In the genomic region with DNA sequence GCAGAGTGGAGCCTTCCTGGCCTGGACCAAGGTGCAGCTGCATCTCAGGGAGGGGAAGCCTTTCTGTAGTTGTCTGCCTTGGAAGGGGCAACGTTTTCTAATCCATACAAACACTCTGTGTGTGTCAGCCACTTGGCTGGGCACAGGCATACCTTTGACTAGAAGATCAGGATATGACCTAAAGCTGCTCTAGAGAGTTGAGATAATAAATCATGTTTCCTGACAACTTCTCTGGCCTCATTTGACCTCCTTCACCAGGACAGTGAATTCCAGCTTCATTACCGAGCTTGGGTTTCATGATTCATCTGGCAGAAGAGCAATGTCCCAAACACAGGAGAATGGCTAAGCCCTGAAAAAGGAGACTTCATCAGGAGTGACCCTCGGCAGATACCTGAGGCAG, we compare ENCODE assay signal across 11 cellular contexts.
DNase-seq lines count a peak whose midpoint lies in the region; TF ChIP-seq lines count a peak whose summit lies in the region.
"Had no signal": no experiment of that assay in that cellular context is flagged by ENCODE, and none has a peak within 500 bp of the region (broad histone marks: within the 10 kb centered on the region; RNA-seq: fewer than 3 reads in every experiment).

No MANE protein-coding gene starts in this region.

- DNase-seq in GM23248 (peak; percentile 84), SK-N-SH (no peak), fibroblast of mammary gland (ENCODE audit: low read depth) (peak; percentile 95), skeletal muscle cell (ENCODE audit: low read depth) (peak; percentile 19), NAMALWA (ENCODE audit: low spot score) (no peak), NCI-H1694 treated with DMSO at 0.1 percent for 48 hours (lab: John Stamatoyannopoulos, UW) (no peak), D341Med (ENCODE audit: low spot score) (no peak), NK-92 (lab: John Stamatoyannopoulos, UW; ENCODE audit: unreplicated experiment) (no peak)
- DNase-seq: activated naive CD8-positive, alpha-beta T cell treated with anti-CD3 and anti-CD28 coated beads, Interleukin-2, amount 50 U/mL, for 24 hours; NCI-H2029; T-helper 9 cell had no signal

- peak overlapping the region; percentile 57 for H3K27ac ChIP-seq in GM23248
- peak overlapping the region; percentile 34 to 80; a peak in 3 of 4 replicates for H3K27ac ChIP-seq in SK-N-SH (ENCODE audit: low read depth in 2 of 2, low read length in 1 of 2)

- H3K4me2 ChIP-seq in GM23248 (ENCODE audit: unreplicated experiment) (peak overlapping the region; percentile 46), SK-N-SH (peak overlapping the region; percentile 58; the same call in 1 of the 2 replicates)

- peak; percentile 16 to 97; a peak in 3 of 4 replicates for TF ChIP-seq EP300 in SK-N-SH (IDR thresholded peaks at IDR 0.05; ENCODE audit: borderline replicate concordance in 1 of 2, low read depth in 1 of 2, low read length in 1 of 2)

- no peak for TF ChIP-seq RAD21 in SK-N-SH (IDR thresholded peaks at IDR 0.05; ENCODE audit: low read length)

- in situ Hi-C loops in GM23248 (cut with MboI): no loop called here

- H3K4me1 ChIP-seq in GM23248 (ENCODE audit: insufficient read depth): peaks cover 20% of the 10 kb centered on the region
- peaks cover 3 to 7% of the 10 kb centered on the region in 2 experiments; a peak in 2 of 4 replicates for H3K4me1 ChIP-seq in SK-N-SH (ENCODE audit: control insufficient read depth in 1 of 2, insufficient read depth in 2 of 2, low read depth in 1 of 2, low read length in 1 of 2)

- H2AFZ ChIP-seq in GM23248 (no peak overlapping the region), SK-N-SH (ENCODE audit: low read depth) (0 out of 2 replicates have a peak overlapping the region, but pooled peaks have one; percentile 3)

- H3K9ac ChIP-seq in GM23248: no peak overlapping the region
- peak overlapping the region; percentile 32; the same call in 1 of the 2 replicates for H3K9ac ChIP-seq in SK-N-SH

- H3K9me3 ChIP-seq in GM23248 (ENCODE audit: low read depth): no peaks in the 10 kb centered on the region
- H3K9me3 ChIP-seq in SK-N-SH: no peaks in the 10 kb centered on the region

- 7 to 9% methylated on average over 3 of the region's 3 CpGs for WGBS in GM23248 (ENCODE audit: low coverage in 1 of 2, low lambda C conversion rate in 2 of 2, missing lambda C conversion rate in 2 of 2), 2 experiments
- WGBS in SK-N-SH (ENCODE audit: low lambda C conversion rate): 4% methylated on average over 3 of the region's 3 CpGs

- CTCF ChIA-PET in SK-N-SH (lab: Yijun Ruan, JAX): no interaction called here

- peak overlapping the region; percentile 17; the same call in 1 of the 2 replicates for H3K4me3 ChIP-seq in GM23248
- no peak overlapping the region for H3K4me3 ChIP-seq in SK-N-SH (ENCODE audit: low read depth in 2 of 2, low read length in 1 of 2)
- H3K4me3 ChIP-seq in fibroblast of mammary gland (ENCODE audit: control insufficient read depth, low read depth, low read length): no peak overlapping the region
- no peak overlapping the region for H3K4me3 ChIP-seq in skeletal muscle cell (ENCODE audit: low read depth, low read length)

- TF ChIP-seq CTCF in SK-N-SH (IDR thresholded peaks at IDR 0.05): no peak
- TF ChIP-seq CTCF in fibroblast of mammary gland (conservative IDR thresholded peaks at IDR 0.05; ENCODE audit: control insufficient read depth, insufficient read depth, low read depth, low read length): no peak

- H3K9me2 ChIP-seq in GM23248 (ENCODE audit: insufficient read depth) (no peaks in the 10 kb centered on the region), SK-N-SH (no peaks in the 10 kb centered on the region)

- H3F3A ChIP-seq in GM23248 (ENCODE audit: insufficient read depth): 0 out of 2 replicates have a peak, but pooled peaks cover 5% of the 10 kb centered on the region
- H3F3A ChIP-seq in SK-N-SH (replicated peaks; ENCODE audit: insufficient read depth): no peaks in the 10 kb centered on the region

- H3K27me3 ChIP-seq in GM23248 (replicated peaks; ENCODE audit: insufficient read depth) (no peaks in the 10 kb centered on the region), SK-N-SH (ENCODE audit: insufficient read depth) (no peaks in the 10 kb centered on the region)

- POLR2A ChIA-PET in SK-N-SH (lab: Yijun Ruan, JAX): no interaction called here

- no peaks in the 10 kb centered on the region for H3K36me3 ChIP-seq in GM23248 (ENCODE audit: low read depth)
- no peaks in the 10 kb centered on the region for H3K36me3 ChIP-seq in SK-N-SH (replicated peaks in 1 of 2; ENCODE audit: control insufficient read depth in 1 of 2, insufficient read depth in 2 of 2, low read length in 1 of 2)

- H4K20me1 ChIP-seq in GM23248 (ENCODE audit: insufficient read depth) (no peaks in the 10 kb centered on the region), SK-N-SH (ENCODE audit: insufficient read depth) (no peaks in the 10 kb centered on the region)

- H3K79me2 ChIP-seq in GM23248 (ENCODE audit: insufficient read depth) (no peaks in the 10 kb centered on the region), SK-N-SH (ENCODE audit: insufficient read depth) (no peaks in the 10 kb centered on the region)

TF ChIP-seq in SK-N-SH, 30 proteins besides CTCF, POLR2A, EP300 and RAD21 (continues in another document):
- no peak for TF ChIP-seq RFX5 (IDR thresholded peaks at IDR 0.05; ENCODE audit: low read length)
- no peak for TF ChIP-seq GATA2 (CRISPR knock-in tag; IDR thresholded peaks at IDR 0.05)
- peak; percentile 93 for TF ChIP-seq JUND (IDR thresholded peaks at IDR 0.05)
- TF ChIP-seq NRF1 (IDR thresholded peaks at IDR 0.05; ENCODE audit: low read depth, low read length): no peak
- TF ChIP-seq CHD2 (IDR thresholded peaks at IDR 0.05; ENCODE audit: low read length, partially characterized antibody): no peak
- TF ChIP-seq, protein P1, sequence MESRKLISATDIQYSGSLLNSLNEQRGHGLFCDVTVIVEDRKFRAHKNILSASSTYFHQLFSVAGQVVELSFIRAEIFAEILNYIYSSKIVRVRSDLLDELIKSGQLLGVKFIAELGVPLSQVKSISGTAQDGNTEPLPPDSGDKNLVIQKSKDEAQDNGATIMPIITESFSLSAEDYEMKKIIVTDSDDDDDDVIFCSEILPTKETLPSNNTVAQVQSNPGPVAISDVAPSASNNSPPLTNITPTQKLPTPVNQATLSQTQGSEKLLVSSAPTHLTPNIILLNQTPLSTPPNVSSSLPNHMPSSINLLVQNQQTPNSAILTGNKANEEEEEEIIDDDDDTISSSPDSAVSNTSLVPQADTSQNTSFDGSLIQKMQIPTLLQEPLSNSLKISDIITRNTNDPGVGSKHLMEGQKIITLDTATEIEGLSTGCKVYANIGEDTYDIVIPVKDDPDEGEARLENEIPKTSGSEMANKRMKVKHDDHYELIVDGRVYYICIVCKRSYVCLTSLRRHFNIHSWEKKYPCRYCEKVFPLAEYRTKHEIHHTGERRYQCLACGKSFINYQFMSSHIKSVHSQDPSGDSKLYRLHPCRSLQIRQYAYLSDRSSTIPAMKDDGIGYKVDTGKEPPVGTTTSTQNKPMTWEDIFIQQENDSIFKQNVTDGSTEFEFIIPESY (IDR thresholded peaks at IDR 0.05; ENCODE audit: borderline replicate concordance, low read depth): 0 out of 2 replicates have a peak, but pooled peaks have one; percentile 66
- TF ChIP-seq TAF1 (IDR thresholded peaks at IDR 0.05; ENCODE audit: borderline replicate concordance, low read depth, low read length): no peak
- peak; percentile 93 for TF ChIP-seq NFIC (IDR thresholded peaks at IDR 0.05; ENCODE audit: borderline replicate concordance)
- TF ChIP-seq, protein P2, sequence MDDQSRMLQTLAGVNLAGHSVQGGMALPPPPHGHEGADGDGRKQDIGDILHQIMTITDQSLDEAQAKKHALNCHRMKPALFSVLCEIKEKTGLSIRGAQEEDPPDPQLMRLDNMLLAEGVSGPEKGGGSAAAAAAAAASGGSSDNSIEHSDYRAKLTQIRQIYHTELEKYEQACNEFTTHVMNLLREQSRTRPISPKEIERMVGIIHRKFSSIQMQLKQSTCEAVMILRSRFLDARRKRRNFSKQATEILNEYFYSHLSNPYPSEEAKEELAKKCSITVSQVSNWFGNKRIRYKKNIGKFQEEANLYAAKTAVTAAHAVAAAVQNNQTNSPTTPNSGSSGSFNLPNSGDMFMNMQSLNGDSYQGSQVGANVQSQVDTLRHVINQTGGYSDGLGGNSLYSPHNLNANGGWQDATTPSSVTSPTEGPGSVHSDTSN (IDR thresholded peaks at IDR 0.05): peak; percentile 98
- TF ChIP-seq SMC3 (IDR thresholded peaks at IDR 0.05; ENCODE audit: low read depth, low read length): no peak
- peak; percentile 91 for TF ChIP-seq TEAD4 (IDR thresholded peaks at IDR 0.05; ENCODE audit: borderline replicate concordance, insufficient read depth)
- peak; percentile 53; the same call in 1 of the 2 replicates for TF ChIP-seq YY1 (IDR thresholded peaks at IDR 0.05; ENCODE audit: low read depth)
- TF ChIP-seq RXRA (IDR thresholded peaks at IDR 0.05; ENCODE audit: borderline replicate concordance, low read depth): peak; percentile 99
- peak; percentile 91 for TF ChIP-seq FOSL2 (IDR thresholded peaks at IDR 0.05; ENCODE audit: borderline replicate concordance, low read depth)
- TF ChIP-seq, protein P3, sequence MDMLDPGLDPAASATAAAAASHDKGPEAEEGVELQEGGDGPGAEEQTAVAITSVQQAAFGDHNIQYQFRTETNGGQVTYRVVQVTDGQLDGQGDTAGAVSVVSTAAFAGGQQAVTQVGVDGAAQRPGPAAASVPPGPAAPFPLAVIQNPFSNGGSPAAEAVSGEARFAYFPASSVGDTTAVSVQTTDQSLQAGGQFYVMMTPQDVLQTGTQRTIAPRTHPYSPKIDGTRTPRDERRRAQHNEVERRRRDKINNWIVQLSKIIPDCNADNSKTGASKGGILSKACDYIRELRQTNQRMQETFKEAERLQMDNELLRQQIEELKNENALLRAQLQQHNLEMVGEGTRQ (IDR thresholded peaks at IDR 0.05; ENCODE audit: borderline replicate concordance, low read depth, low read length): no peak
- TF ChIP-seq FOXM1 (IDR thresholded peaks at IDR 0.05; ENCODE audit: low read depth): peak; percentile 58; the same call in 1 of the 2 replicates
- no peak for TF ChIP-seq FOXJ3 (CRISPR knock-in tag; IDR thresholded peaks at IDR 0.05)
- TF ChIP-seq SIN3A (IDR thresholded peaks at IDR 0.05; ENCODE audit: borderline replicate concordance, low read depth, low read length): peak; percentile 37; the same call in 1 of the 2 replicates
- peak; percentile 36; the same call in 1 of the 2 replicates for TF ChIP-seq MEF2A (IDR thresholded peaks at IDR 0.05; ENCODE audit: borderline replicate concordance, low read depth)
- TF ChIP-seq MXI1 (IDR thresholded peaks at IDR 0.05; ENCODE audit: low read depth, low read length): no peak

Comparison
In these comparisons a context has a peak if more than half of its experiments do, and no peak if none do; other contexts are left out.
1. DNase-seq: peak in GM23248 (single experiment), fibroblast of mammary gland (single experiment) and skeletal muscle cell (single experiment); none in SK-N-SH (single experiment), NAMALWA (single experiment), NCI-H1694 treated with DMSO at 0.1 percent for 48 hours (single experiment), D341Med (single experiment) and NK-92 (single experiment).